Comparison of ENCODE assay signal across 17 cellular contexts in the genomic region with DNA sequence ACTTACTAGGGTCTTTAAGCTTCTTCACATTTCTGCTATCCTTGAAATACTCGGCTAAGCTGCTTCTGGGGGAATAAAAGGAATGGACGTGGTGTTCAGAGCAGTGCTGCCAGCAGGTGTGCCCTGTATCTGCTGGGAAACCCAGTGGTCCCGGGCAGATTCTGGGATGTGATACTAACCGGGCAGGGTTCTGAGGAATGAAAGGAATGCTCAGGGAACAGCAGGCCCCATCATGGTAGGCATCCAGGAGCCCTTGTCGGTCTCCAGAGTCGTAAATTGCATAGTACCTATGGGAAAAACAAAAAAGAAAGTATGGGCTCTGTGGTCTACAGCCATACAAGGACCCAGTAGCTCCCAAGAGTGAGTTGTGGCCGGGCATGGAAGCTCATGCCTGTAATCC. TPM values are rescaled to one million over a fixed set of nuclear protein-coding genes. Genes with fewer than 3 reads are reported as not detected.
DNase-seq lines count a peak whose midpoint lies in the region; TF ChIP-seq lines count a peak whose summit lies in the region.
"Had no signal": no experiment of that assay in that cellular context is flagged by ENCODE, and none has a peak within 500 bp of the region (broad histone marks: within the 10 kb centered on the region; RNA-seq: fewer than 3 reads in every experiment).

No MANE protein-coding gene starts in this region.

- CTCF ChIA-PET in A673 (lab: Charles Lee), result no interaction called here

- no peaks in the 10 kb centered on the region for H3K27me3 Mint-ChIP-seq in endodermal cell (ENCODE audit: insufficient read depth)
- H3K27me3 Mint-ChIP-seq in progenitor cell of endocrine pancreas, result no peaks in the 10 kb centered on the region
- H3K27me3 Mint-ChIP-seq: CD8-positive, alpha-beta memory T cell had no signal

- 92 to 95% methylated on average over 4 to 7 of the region's 7 CpGs for WGBS in endodermal cell (ENCODE audit: insufficient coverage in 1 of 2, insufficient read length in 1 of 2), 2 experiments

- H3K4me1 Mint-ChIP-seq in endodermal cell (peaks cover 6% of the 10 kb centered on the region), progenitor cell of endocrine pancreas (ENCODE audit: low read depth) (peaks cover 8% of the 10 kb centered on the region)

- H3K27ac ChIP-seq in A673 (ENCODE audit: low read depth, low read length, poor library complexity, severe bottlenecking) (peak overlapping the region; percentile 40), endodermal cell (ENCODE audit: low read depth, low read length) (no peak overlapping the region)
- H3K27ac ChIP-seq: BLaER1 treated with 17β-estradiol and CSF1 and Interleukin-3, amounts not matched to agents 10 nM and 100 nM had no signal

- POLR2A ChIA-PET in A673 (lab: Charles Lee; ENCODE audit: low non-redundant PET), result no interaction called here

- no peak overlapping the region for H3K9ac ChIP-seq in endodermal cell (ENCODE audit: extremely low read depth, low read length, poor library complexity, severe bottlenecking)

- H3K36me3 ChIP-seq in A673 (ENCODE audit: insufficient read depth, low read length, poor library complexity, severe bottlenecking) (peaks cover 91% of the 10 kb centered on the region), endodermal cell (ENCODE audit: control insufficient read depth, insufficient read depth, low read length) (peaks cover 87% of the 10 kb centered on the region)

- H3K4me1 ChIP-seq in A673 (ENCODE audit: insufficient read depth, low read length, poor library complexity, severe bottlenecking) (peaks cover 15% of the 10 kb centered on the region), endodermal cell (ENCODE audit: control insufficient read depth, insufficient read depth, low read length) (no peaks in the 10 kb centered on the region)

- BruUV-seq in A673 (replicated peaks; lab: Mats Ljungman, UMichigan), result no TSS peak

- intact Hi-C loops in A673 (cut with micrococcal nuclease; ENCODE audit: unreplicated experiment), result no loop called here

- no peak for DNase-seq in A673 (ENCODE audit: low spot score)
- DNase-seq in ELF-1 (ENCODE audit: low read depth, low spot score), result peak; percentile 32
- no peak for DNase-seq in endodermal cell
- DNase-seq in progenitor cell of endocrine pancreas (ENCODE audit: low spot score, unreplicated experiment), result no peak
- DNase-seq in globus pallidus (ENCODE audit: low spot score), result no peak
- DNase-seq in NCI-H748 treated with DMSO at 0.1 percent for 48 hours (lab: John Stamatoyannopoulos, UW), result no peak
- no peak for DNase-seq in mucosa of gallbladder (ENCODE audit: low spot score)
- DNase-seq: CD8-positive, alpha-beta memory T cell; H7; NCI-H1092 treated with DMSO at 0.1 percent for 48 hours; NCI-H2081; NCI-H2171 treated with DMSO at 0.1 percent for 48 hours; NCI-H446 treated with DMSO at 0.1 percent for 48 hours; NK-92 treated with Interleukin-12 subunit alpha and Interleukin-12 subunit beta, amount 100 ng/mL, for 24 hours; SIG-M5 had no signal

- H3K4me3 Mint-ChIP-seq in endodermal cell, result no peak overlapping the region
- H3K4me3 Mint-ChIP-seq in progenitor cell of endocrine pancreas (ENCODE audit: low read depth), result no peak overlapping the region
- H3K4me3 Mint-ChIP-seq: CD8-positive, alpha-beta memory T cell had no signal

- H3K36me3 Mint-ChIP-seq in endodermal cell (ENCODE audit: low read depth) (peaks cover 66% of the 10 kb centered on the region), progenitor cell of endocrine pancreas (ENCODE audit: insufficient read depth) (peaks cover 36% of the 10 kb centered on the region)

- H3K27ac Mint-ChIP-seq in endodermal cell (peak overlapping the region; percentile 24), progenitor cell of endocrine pancreas (peak overlapping the region; percentile 56)

- TF ChIP-seq CTCF in A673 (conservative IDR thresholded peaks at IDR 0.05; ENCODE audit: low read depth, low read length) (no peak), endodermal cell (conservative IDR thresholded peaks at IDR 0.05) (no peak), progenitor cell of endocrine pancreas (IDR thresholded peaks at IDR 0.05; ENCODE audit: unreplicated experiment) (no peak)

- H3K27me3 ChIP-seq in A673 (replicated peaks; ENCODE audit: insufficient read depth, low read depth, low read length, poor library complexity), result no peaks in the 10 kb centered on the region
- H3K27me3 ChIP-seq in endodermal cell (ENCODE audit: control insufficient read depth, insufficient read depth, low read length, poor library complexity, severe bottlenecking), result no peaks in the 10 kb centered on the region
- H3K27me3 ChIP-seq: BLaER1 treated with 17β-estradiol and CSF1 and Interleukin-3, amounts not matched to agents 10 nM and 100 nM had no signal

- H3K4me3 ChIP-seq in A673 (ENCODE audit: low read depth, low read length, poor library complexity, severe bottlenecking), result no peak overlapping the region
- no peak overlapping the region for H3K4me3 ChIP-seq in endodermal cell (ENCODE audit: low read length)
- H3K4me3 ChIP-seq: BLaER1 treated with 17β-estradiol and CSF1 and Interleukin-3, amounts not matched to agents 10 nM and 100 nM; K562 had no signal

- H3K9me3 ChIP-seq in A673 (ENCODE audit: low read depth, low read length, poor library complexity, severe bottlenecking), result no peaks in the 10 kb centered on the region
- no peaks in the 10 kb centered on the region for H3K9me3 ChIP-seq in endodermal cell (ENCODE audit: control insufficient read depth, low read length)
- H3K9me3 ChIP-seq: BLaER1 treated with 17β-estradiol and CSF1 and Interleukin-3, amounts not matched to agents 10 nM and 100 nM had no signal

- H3K9me3 Mint-ChIP-seq in endodermal cell, result no peaks in the 10 kb centered on the region
- no peaks in the 10 kb centered on the region for H3K9me3 Mint-ChIP-seq in progenitor cell of endocrine pancreas (ENCODE audit: low read depth)
- H3K9me3 Mint-ChIP-seq: CD8-positive, alpha-beta memory T cell had no signal

RNA-seq across cellular contexts. Expression of gene TMEM223, which starts 4.5 kb away (rescaled TPM):
- total RNA-seq in A673 (2021), result 23.4 and 29.3 TPM in 2 replicates
- 10 to 100 TPM; 18.4 to 21.0 TPM for total RNA-seq in endodermal cell
- polyA plus RNA-seq in endodermal cell (2013, experiment 1 of 2), result 19.9 TPM
- 19.4 TPM for polyA plus RNA-seq in endodermal cell (2013, experiment 2 of 2)
- 18.6 and 19.8 TPM in 2 replicates for total RNA-seq in progenitor cell of endocrine pancreas
- total RNA-seq in mucosa of gallbladder, result 19.9 TPM

RNA-seq across cellular contexts. Expression of gene NXF1, which starts 9.0 kb away (rescaled TPM):
- total RNA-seq in A673 (2021) (78.8 and 82.0 TPM in 2 replicates), endodermal cell (10 to 100 TPM; 45.8 to 61.4 TPM), progenitor cell of endocrine pancreas (120 and 130 TPM in 2 replicates), mucosa of gallbladder (85.7 TPM)
- 60.6 TPM for polyA plus RNA-seq in endodermal cell (2013, experiment 1 of 2)
- 59.8 TPM for polyA plus RNA-seq in endodermal cell (2013, experiment 2 of 2)

RNA-seq across cellular contexts. Expression of gene TMEM179B, which starts 9.1 kb away (rescaled TPM):
- total RNA-seq in A673 (2021), result 46.6 and 52.1 TPM in 2 replicates
- 10 to 100 TPM; 31.0 TPM for total RNA-seq in endodermal cell
- 38.9 TPM for polyA plus RNA-seq in endodermal cell (2013, experiment 1 of 2)
- 28.8 TPM for polyA plus RNA-seq in endodermal cell (2013, experiment 2 of 2)
- total RNA-seq in progenitor cell of endocrine pancreas, result 38.4 and 40.8 TPM in 2 replicates
- total RNA-seq in mucosa of gallbladder, result 67.8 TPM

RNA-seq across cellular contexts. Expression of gene TAF6L, which starts 25.1 kb away (rescaled TPM):
- total RNA-seq in A673 (2021) (70.0 and 70.9 TPM in 2 replicates), endodermal cell (10 to 100 TPM; 37.4 to 41.7 TPM), progenitor cell of endocrine pancreas (52.3 and 56.3 TPM in 2 replicates), mucosa of gallbladder (24.0 TPM)
- polyA plus RNA-seq in endodermal cell (2013, experiment 1 of 2), result 31.8 TPM
- polyA plus RNA-seq in endodermal cell (2013, experiment 2 of 2), result 29.4 TPM

RNA-seq across cellular contexts. Expression of gene POLR2G, which starts 34.9 kb away (rescaled TPM):
- total RNA-seq in A673 (2021) (159 and 166 TPM in 2 replicates), endodermal cell (100 to 1,000 TPM; 107 to 137 TPM), progenitor cell of endocrine pancreas (93.8 and 101 TPM in 2 replicates), mucosa of gallbladder (53.5 TPM)
- 134 TPM for polyA plus RNA-seq in endodermal cell (2013, experiment 1 of 2)
- polyA plus RNA-seq in endodermal cell (2013, experiment 2 of 2), result 125 TPM
